In the genomic region with DNA sequence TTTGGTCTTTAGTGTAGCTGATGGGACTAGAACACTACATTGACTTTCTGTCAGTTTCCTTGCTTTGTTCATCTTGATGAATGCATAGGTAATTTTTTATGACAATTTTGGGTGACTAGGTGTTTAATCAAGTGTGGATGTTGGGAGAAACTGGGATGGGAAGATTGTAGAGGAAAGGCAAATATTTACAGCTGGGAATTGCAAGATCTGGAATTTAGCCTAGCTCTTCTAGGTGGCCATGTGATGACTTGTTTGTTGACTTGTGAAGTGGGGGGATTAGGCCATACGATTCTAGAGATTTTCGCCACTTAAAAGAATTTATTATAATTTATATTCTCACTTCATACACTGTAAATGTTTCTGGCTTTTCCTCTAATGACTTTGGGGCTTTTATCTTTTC, we compare ENCODE assay signal across 22 cellular contexts.
DNase-seq lines count a peak whose midpoint lies in the region; ATAC-seq, FAIRE-seq and TF ChIP-seq lines count a peak whose summit lies in the region.
"Had no signal": no experiment of that assay in that cellular context is flagged by ENCODE, and none has a peak within 500 bp of the region (broad histone marks: within the 10 kb centered on the region; RNA-seq: fewer than 3 reads in every experiment).

No MANE protein-coding gene starts in this region.

- WGBS in A549 (ENCODE audit: missing lambda C conversion rate): 23% methylated on average over 2 of the region's 2 CpGs
- 3% methylated on average over 2 of the region's 2 CpGs for WGBS in right lobe of liver (ENCODE audit: insufficient coverage, low coverage, low lambda C conversion rate, missing lambda C conversion rate)

- peaks cover 24% of the 10 kb centered on the region for H3K4me1 Mint-ChIP-seq in chondrocyte (ENCODE audit: low read depth)
- H3K4me1 Mint-ChIP-seq: B cell had no signal

- H3K27ac Mint-ChIP-seq in chondrocyte (ENCODE audit: unreplicated experiment): no peak overlapping the region
- H3K27ac Mint-ChIP-seq: B cell; CD4-positive, alpha-beta T cell; CD8-positive, alpha-beta T cell had no signal

- no peak for FAIRE-seq in A549 (lab: Jason Lieb, UNC)
- FAIRE-seq: A204.1, D721Med, G401.6, GM12891, GM19239 had no signal

- H3K4me3 ChIP-seq in A549: no peak overlapping the region
- H3K4me3 ChIP-seq in LNCaP clone FGC (ENCODE audit: low read depth, low read length): no peak overlapping the region
- no peak overlapping the region for H3K4me3 ChIP-seq in right lobe of liver
- H3K4me3 ChIP-seq: BLaER1 treated with 17β-estradiol and CSF1 and Interleukin-3, amounts not matched to agents 10 nM and 100 nM had no signal

- H3K27me3 Mint-ChIP-seq in chondrocyte (ENCODE audit: low read depth): peaks cover 5% of the 10 kb centered on the region
- H3K27me3 Mint-ChIP-seq: B cell; CD4-positive, alpha-beta T cell had no signal

- peak in 1 of 2 experiments; percentile 33 for DNase-seq in A549 (ENCODE audit: low read depth in 1 of 2, low spot score in 1 of 2)
- DNase-seq in LNCaP clone FGC (ENCODE audit: low read depth): peak; percentile 44
- DNase-seq in right lobe of liver: no peak
- DNase-seq in NCI-H526 treated with DMSO at 0.1 percent for 48 hours (lab: John Stamatoyannopoulos, UW): no peak
- DNase-seq in NCI-H446 (lab: John Stamatoyannopoulos, UW): no peak
- no peak for DNase-seq in chondrocyte (ENCODE audit: low spot score)
- DNase-seq: 8988T; AML-193; Caco-2; Calu3; CD4-positive, alpha-beta T cell; CD8-positive, alpha-beta T cell; DMS79 treated with DMSO at 0.1 percent for 48 hours; GF-D8 had no signal

- no peak for TF ChIP-seq EP300 in A549 (IDR thresholded peaks at IDR 0.05)

- no peak for TF ChIP-seq POLR2A in A549 (IDR thresholded peaks at IDR 0.05; ENCODE audit: low read length)
- no peak for TF ChIP-seq POLR2A in right lobe of liver (IDR thresholded peaks at IDR 0.05)

- CTCF ChIA-PET in A549 (lab: Yijun Ruan, JAX): interaction anchor here (1.2 kb wide), 1 partner anchor 156 kb away, joined by 5 read pairs; no protein-coding TSS in a partner anchor

- H3K4me3 Mint-ChIP-seq in chondrocyte (ENCODE audit: unreplicated experiment): no peak overlapping the region
- H3K4me3 Mint-ChIP-seq: B cell; CD4-positive, alpha-beta T cell; CD8-positive, alpha-beta T cell had no signal

- H3K27ac ChIP-seq in A549 (peak overlapping the region; percentile 72 to 83), right lobe of liver (peak overlapping the region in 2 of 3 donors; percentile 16 to 70)
- H3K27ac ChIP-seq: BLaER1 treated with 17β-estradiol and CSF1 and Interleukin-3, amounts not matched to agents 10 nM and 100 nM; C4-2B had no signal

- ATAC-seq in A549: no peak
- peak in 3 of 4 donors; percentile 55 to 65 (median 63) for ATAC-seq in right lobe of liver
- ATAC-seq: CD8-positive, alpha-beta T cell had no signal

- H3K27me3 ChIP-seq in right lobe of liver: no peaks in the 10 kb centered on the region
- H3K27me3 ChIP-seq: BLaER1 treated with 17β-estradiol and CSF1 and Interleukin-3, amounts not matched to agents 10 nM and 100 nM had no signal

- H3K4me1 ChIP-seq in A549 (peaks cover 43% of the 10 kb centered on the region), right lobe of liver (peaks cover 0 to 22% (median 2%) of the 10 kb centered on the region in 4 donors)
- H3K4me1 ChIP-seq: Caco-2 had no signal

- intact Hi-C loops in right lobe of liver (cut with DNase I): no loop called here

- H3K4me2 ChIP-seq in A549: peak overlapping the region; percentile 40
- H3K4me2 ChIP-seq: BLaER1 treated with 17β-estradiol and CSF1 and Interleukin-3, amounts not matched to agents 10 nM and 100 nM had no signal

- TF ChIP-seq CTCF in A549 (IDR thresholded peaks at IDR 0.05) (no peak), LNCaP clone FGC (IDR thresholded peaks at IDR 0.05; ENCODE audit: control insufficient read depth, extremely low read depth, insufficient read depth) (no peak), right lobe of liver (IDR thresholded peaks at IDR 0.05) (no peak), chondrocyte (IDR thresholded peaks at IDR 0.05) (no peak)

- TF ChIP-seq RAD21 in A549 (conservative IDR thresholded peaks at IDR 0.05 in 1 of 2, IDR thresholded peaks at IDR 0.05 in 1 of 2): no peak

- POLR2A ChIA-PET in A549 (lab: Yijun Ruan, JAX): no interaction called here

- H3K9me3 Mint-ChIP-seq in chondrocyte (ENCODE audit: low read depth): peaks cover 5% of the 10 kb centered on the region
- H3K9me3 Mint-ChIP-seq: CD8-positive, alpha-beta T cell had no signal

- H3K9me3 ChIP-seq in A549: peaks cover 16% of the 10 kb centered on the region
- no peaks in the 10 kb centered on the region for H3K9me3 ChIP-seq in right lobe of liver
- H3K9me3 ChIP-seq: Caco-2 had no signal

- H3K36me3 Mint-ChIP-seq in chondrocyte (ENCODE audit: low read depth): no peaks in the 10 kb centered on the region
- H3K36me3 Mint-ChIP-seq: CD8-positive, alpha-beta T cell had no signal

- no peaks in the 10 kb centered on the region for H3K36me3 ChIP-seq in right lobe of liver
- H3K36me3 ChIP-seq: BLaER1 treated with 17β-estradiol and CSF1 and Interleukin-3, amounts not matched to agents 10 nM and 100 nM had no signal

TF ChIP-seq in A549, 52 proteins besides CTCF, POLR2A, EP300 and RAD21:
- TF ChIP-seq FOSL2 (IDR thresholded peaks at IDR 0.05): no peak
- TF ChIP-seq FOSL2 (CRISPR knock-in tag; IDR thresholded peaks at IDR 0.05): 0 out of 2 replicates have a peak, but pooled peaks have one; percentile 12
- no peak for TF ChIP-seq GATA3 (IDR thresholded peaks at IDR 0.05; ENCODE audit: borderline replicate concordance)
- TF ChIP-seq ZFP36 (IDR thresholded peaks at IDR 0.05; ENCODE audit: borderline replicate concordance, partially characterized antibody): no peak
- no peak for TF ChIP-seq CHD2 (IDR thresholded peaks at IDR 0.05; ENCODE audit: low read length, partially characterized antibody)

Comparison
In these comparisons a context has a peak if more than half of its experiments do, and no peak if none do; other contexts are left out.
1. ATAC-seq: peak in right lobe of liver (3 of 4); none in A549 (0 of 2).